ENCODE assay signal across 8 cellular contexts in genomic region chr1:36400825-36401601, GRCh38. TPM values are rescaled to one million over a fixed set of nuclear protein-coding genes. Genes with fewer than 3 reads are reported as not detected.
DNase-seq lines count a peak whose midpoint lies in the region; ATAC-seq and TF ChIP-seq lines count a peak whose summit lies in the region.

No MANE protein-coding gene starts in this region.

- H3K4me2 ChIP-seq in GM23338, result peak overlapping the region; percentile 69

- H3K27me3 ChIP-seq in GM23338 (ENCODE audit: insufficient read depth), result no peaks in the 10 kb centered on the region

- DNase-seq in Ammon's horn (ENCODE audit: low spot score) (peak; percentile 73), GM23338 (ENCODE audit: low spot score) (peak; percentile 87), SK-MEL-5 (ENCODE audit: low read depth, low spot score) (peak; percentile 94), brain pericyte (ENCODE audit: low read depth, low spot score) (peak; percentile 63), left lobe of liver (ENCODE audit: low spot score) (peak; percentile 66), NCI-H2227 treated with DMSO at 0.1 percent for 48 hours (lab: John Stamatoyannopoulos, UW) (no peak)
- peak; percentile 28 for DNase-seq in stimulated activated CD8-positive, alpha-beta memory T cell treated with anti-CD3 and anti-CD28 coated beads, Interleukin-15, amount 100 ng/mL, for 1 hour (ENCODE audit: low read depth)

- no peaks in the 10 kb centered on the region for H3K36me3 Mint-ChIP-seq in GM23338 (ENCODE audit: low read depth)

- H3K27ac ChIP-seq in GM23338 (ENCODE audit: low read depth), result 0 out of 2 replicates have a peak overlapping the region, but pooled peaks have one; percentile 63

- H3K79me2 ChIP-seq in GM23338 (replicated peaks; ENCODE audit: insufficient read depth), result peaks cover 7% of the 10 kb centered on the region; the same call in 1 of the 2 replicates

- H3K4me3 ChIP-seq in GM23338, result 0 out of 2 replicates have a peak overlapping the region, but pooled peaks have one; percentile 31

- no peak for TF ChIP-seq CTCF in GM23338 (conservative IDR thresholded peaks at IDR 0.05; ENCODE audit: low read depth in 2 of 2)

- H3K9me2 ChIP-seq in GM23338 (ENCODE audit: insufficient read depth), result no peaks in the 10 kb centered on the region

- peaks cover 9% of the 10 kb centered on the region for H3K4me1 Mint-ChIP-seq in GM23338

- no peak overlapping the region for H3K27ac Mint-ChIP-seq in GM23338

- H3K4me3 Mint-ChIP-seq in GM23338, result peak overlapping the region; percentile 56

- no peaks in the 10 kb centered on the region for H3K36me3 ChIP-seq in GM23338 (ENCODE audit: insufficient read depth)

- peak overlapping the region; percentile 95 for H2AFZ ChIP-seq in GM23338

- peaks cover 8% of the 10 kb centered on the region for H3K4me1 ChIP-seq in GM23338 (ENCODE audit: insufficient read depth)

- no peaks in the 10 kb centered on the region; the same call in 1 of the 2 replicates for H3F3A ChIP-seq in GM23338 (replicated peaks; ENCODE audit: low read depth)

- H3K27me3 Mint-ChIP-seq in GM23338 (ENCODE audit: insufficient read depth, low read depth, poor library complexity), result peaks cover 14% of the 10 kb centered on the region

- H3K9me3 Mint-ChIP-seq in GM23338, result 0 out of 3 replicates have a peak, but pooled peaks cover 4% of the 10 kb centered on the region

- ATAC-seq in GM23338 (peak; percentile 66), left lobe of liver (peak; percentile 40), HG03439 (IDR thresholded peaks at IDR 0.05; ENCODE audit: unreplicated experiment) (no peak)

- in situ Hi-C loops in SK-MEL-5 (cut with HindIII; ENCODE audit: low pct_unique_long_range_greater_than_20kb, low sequenced_read_pairs), result no loop called here

- H4K20me1 ChIP-seq in GM23338 (replicated peaks; ENCODE audit: insufficient read depth), result no peaks in the 10 kb centered on the region

TF ChIP-seq in GM23338, 12 proteins besides CTCF, POLR2A, EP300 and RAD21:
- TF ChIP-seq JUNB (IDR thresholded peaks at IDR 0.05; ENCODE audit: unreplicated experiment) (no peak), ZNF331 (CRISPR knock-in tag; IDR thresholded peaks at IDR 0.05; ENCODE audit: low read depth) (no peak), EZH2 (IDR thresholded peaks at IDR 0.05; ENCODE audit: low read depth, unreplicated experiment) (no peak)

RNA-seq across cellular contexts. Expression of gene LSM10, which starts 3.3 kb away (rescaled TPM):
- 27.5 and 28.6 TPM in 2 replicates for total RNA-seq in GM23338 (2014; rRNA removed; shearing (Covaris generic))
- 96.2 and 98.9 TPM in 2 replicates for polyA plus RNA-seq in GM23338 (2016; fragmentation: Nextera tagmentation; extraction: Ambion mirVana)
- 5.3 and 6.3 TPM in 2 replicates for total RNA-seq in SK-MEL-5 (2014; rRNA removed; shearing (Covaris generic))
- polyA plus RNA-seq in SK-MEL-5 (2015; cell fraction: cytosol; rRNA removed), result 73.2 and 77.8 TPM in 2 replicates
- polyA plus RNA-seq in SK-MEL-5 (2015; cell fraction: nucleus; rRNA removed), result 11.9 and 16.9 TPM in 2 replicates
- total RNA-seq in left lobe of liver, result 20.9 TPM

RNA-seq across cellular contexts. Expression of gene STK40, which starts 15.3 kb away (rescaled TPM):
- total RNA-seq in GM23338 (2014; rRNA removed; shearing (Covaris generic)), result 20.0 and 20.2 TPM in 2 replicates
- polyA plus RNA-seq in GM23338 (2016; fragmentation: Nextera tagmentation; extraction: Ambion mirVana), result 8.1 and 8.5 TPM in 2 replicates
- total RNA-seq in SK-MEL-5 (2014; rRNA removed; shearing (Covaris generic)), result 14.5 and 14.6 TPM in 2 replicates
- polyA plus RNA-seq in SK-MEL-5 (2015; cell fraction: cytosol; rRNA removed), result 55.8 TPM in 2 replicates
- polyA plus RNA-seq in SK-MEL-5 (2015; cell fraction: nucleus; rRNA removed), result 29.8 and 36.3 TPM in 2 replicates
- total RNA-seq in left lobe of liver, result 31.6 TPM

RNA-seq across cellular contexts. Expression of gene OSCP1, which starts 49.2 kb away (rescaled TPM):
- total RNA-seq in GM23338 (2014; rRNA removed; shearing (Covaris generic)), result 0.58 and 2.2 TPM in 2 replicates
- polyA plus RNA-seq in GM23338 (2016; fragmentation: Nextera tagmentation; extraction: Ambion mirVana), result 2.6 and 3.0 TPM in 2 replicates
- 3.2 and 5.2 TPM in 2 replicates for total RNA-seq in SK-MEL-5 (2014; rRNA removed; shearing (Covaris generic))
- 2.2 and 2.6 TPM in 2 replicates for polyA plus RNA-seq in SK-MEL-5 (2015; cell fraction: cytosol; rRNA removed)
- polyA plus RNA-seq in SK-MEL-5 (2015; cell fraction: nucleus; rRNA removed), result 1.1 TPM in 1 of 2 replicates, not detected in the other
- total RNA-seq in left lobe of liver, result 1.2 TPM
